In the genomic region with DNA sequence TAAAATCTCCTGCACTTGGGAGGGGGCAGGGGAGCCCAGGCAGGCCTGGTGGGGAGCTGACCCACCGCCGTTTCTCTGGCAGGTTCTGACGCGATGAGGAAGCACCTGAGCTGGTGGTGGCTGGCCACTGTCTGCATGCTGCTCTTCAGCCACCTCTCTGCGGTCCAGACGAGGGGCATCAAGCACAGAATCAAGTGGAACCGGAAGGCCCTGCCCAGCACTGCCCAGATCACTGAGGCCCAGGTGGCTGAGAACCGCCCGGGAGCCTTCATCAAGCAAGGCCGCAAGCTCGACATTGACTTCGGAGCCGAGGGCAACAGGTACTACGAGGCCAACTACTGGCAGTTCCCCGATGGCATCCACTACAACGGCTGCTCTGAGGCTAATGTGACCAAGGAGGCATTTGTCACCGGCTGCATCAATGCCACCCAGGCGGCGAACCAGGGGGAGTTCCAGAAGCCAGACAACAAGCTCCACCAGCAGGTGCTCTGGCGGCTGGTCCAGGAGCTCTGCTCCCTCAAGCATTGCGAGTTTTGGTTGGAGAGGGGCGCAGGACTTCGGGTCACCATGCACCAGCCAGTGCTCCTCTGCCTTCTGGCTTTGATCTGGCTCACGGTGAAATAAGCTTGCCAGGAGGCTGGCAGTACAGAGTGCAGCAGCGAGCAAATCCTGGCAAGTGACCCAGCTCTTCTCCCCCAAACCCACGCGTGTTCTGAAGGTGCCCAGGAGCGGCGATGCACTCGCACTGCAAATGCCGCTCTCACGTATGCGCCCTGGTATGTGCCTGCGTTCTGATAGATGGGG, we compare ENCODE assay signal across 17 cellular contexts. TPM values are rescaled to one million over a fixed set of nuclear protein-coding genes. Genes with fewer than 3 reads are reported as not detected.
DNase-seq lines count a peak whose midpoint lies in the region; ATAC-seq, FAIRE-seq and TF ChIP-seq lines count a peak whose summit lies in the region.
"Had no signal": no experiment of that assay in that cellular context is flagged by ENCODE, and none has a peak within 500 bp of the region (broad histone marks: within the 10 kb centered on the region; RNA-seq: fewer than 3 reads in every experiment).

No MANE protein-coding gene starts in this region.

- H4K8ac ChIP-seq in H1 (ENCODE audit: extremely low read depth, insufficient read depth, low read length) = no peak overlapping the region
- peak overlapping the region; percentile 72 for H4K8ac ChIP-seq in neuronal stem cell (ENCODE audit: low read depth, low read length)

- TF ChIP-seq CTCF in GM23338 (conservative IDR thresholded peaks at IDR 0.05; ENCODE audit: low read depth in 2 of 2) (no peak), H1 (IDR thresholded peaks at IDR 0.05; ENCODE audit: control extremely low read depth in 1 of 3, insufficient read depth in 1 of 3, low read depth in 1 of 3, low read length in 3 of 3) (no peak)

- H2BK12ac ChIP-seq in H1 (ENCODE audit: low read depth, low read length) = no peak overlapping the region
- H2BK12ac ChIP-seq in neuronal stem cell (ENCODE audit: low read length) = no peak overlapping the region

- H3K14ac ChIP-seq in H1 (ENCODE audit: insufficient read length) = no peak overlapping the region
- peak overlapping the region; percentile 56 for H3K14ac ChIP-seq in neuronal stem cell (ENCODE audit: low read length)

- H3K27me3 Mint-ChIP-seq in GM23338 (ENCODE audit: insufficient read depth, low read depth, poor library complexity) = no peaks in the 10 kb centered on the region
- H3K27me3 Mint-ChIP-seq: CD4-positive, CD25-positive, alpha-beta regulatory T cell; CD8-positive, alpha-beta memory T cell; IgD-negative memory B cell had no signal

- POLR2A ChIA-PET in H1 (lab: Charles Lee; ENCODE audit: partially characterized antibody) = interaction anchor here (0.9 to 1.3 kb wide), 2 partner anchors 11 to 116 kb away, joined by 3 to 4 read pairs; no protein-coding TSS in a partner anchor

- ATAC-seq in GM23338 (no peak), HG03139 (IDR thresholded peaks at IDR 0.05; ENCODE audit: unreplicated experiment) (no peak)

- peaks cover 29% of the 10 kb centered on the region for H3K4me1 Mint-ChIP-seq in GM23338

- H3F3A ChIP-seq in GM23338 (replicated peaks; ENCODE audit: low read depth) = no peaks in the 10 kb centered on the region

- H3K18ac ChIP-seq in H1 (ENCODE audit: extremely low read depth, low read length) (no peak overlapping the region), neuronal stem cell (ENCODE audit: low read length) (peak overlapping the region; percentile 58)

- no peaks in the 10 kb centered on the region for H3K9me2 ChIP-seq in GM23338 (ENCODE audit: insufficient read depth)

- no peak for FAIRE-seq in H1 (lab: Jason Lieb, UNC)
- FAIRE-seq: HTR-8/SVneo had no signal

- no peak overlapping the region for H2BK15ac ChIP-seq in H1 (ENCODE audit: low read length)
- H2BK15ac ChIP-seq in neuronal stem cell (ENCODE audit: low read length) = no peak overlapping the region

- H3K9me3 Mint-ChIP-seq in GM23338 = no peaks in the 10 kb centered on the region
- H3K9me3 Mint-ChIP-seq: CD4-positive, CD25-positive, alpha-beta regulatory T cell; CD8-positive, alpha-beta memory T cell; IgD-negative memory B cell had no signal

- no peaks in the 10 kb centered on the region for H4K20me1 ChIP-seq in GM23338 (replicated peaks; ENCODE audit: insufficient read depth)
- H4K20me1 ChIP-seq in H1 (replicated peaks in 1 of 2; ENCODE audit: control insufficient read depth in 1 of 2, insufficient read depth in 2 of 2, low read length in 2 of 2) = no peaks in the 10 kb centered on the region

- H3K23ac ChIP-seq in H1 (ENCODE audit: insufficient read length) = no peak overlapping the region
- no peak overlapping the region for H3K23ac ChIP-seq in neuronal stem cell (ENCODE audit: low read depth, low read length, poor library complexity)

- H3K79me1 ChIP-seq in H1 (ENCODE audit: low read depth, low read length) (no peaks in the 10 kb centered on the region), neuronal stem cell (ENCODE audit: low read depth, low read length) (no peaks in the 10 kb centered on the region)

- no peak for TF ChIP-seq POLR2A in H1 (IDR thresholded peaks at IDR 0.05; ENCODE audit: control extremely low read depth in 1 of 2, low read depth in 2 of 2, low read length in 2 of 2)

- no peak overlapping the region for H3K27ac ChIP-seq in GM23338 (ENCODE audit: low read depth)
- H3K27ac ChIP-seq in H1 (ENCODE audit: low read depth, low read length) = no peak overlapping the region
- no peak overlapping the region for H3K27ac ChIP-seq in neuronal stem cell (replicated peaks; ENCODE audit: low read length)

- no peak overlapping the region for H4K5ac ChIP-seq in H1 (ENCODE audit: insufficient read length, low read depth, low read length)

- H3K4me1 ChIP-seq in GM23338 (ENCODE audit: insufficient read depth) (peaks cover 24% of the 10 kb centered on the region), H1 (replicated peaks in 1 of 4; ENCODE audit: control insufficient read depth in 3 of 4, insufficient read depth in 4 of 4, low read length in 3 of 4) (peaks cover 3 to 11% (median 7%) of the 10 kb centered on the region in 4 experiments), neuronal stem cell (ENCODE audit: control insufficient read depth in 2 of 2, insufficient read depth in 1 of 2, low read depth in 1 of 2, low read length in 2 of 2) (peaks cover 7% of the 10 kb centered on the region in 2 donors)
- H3K4me1 ChIP-seq: BE2C had no signal

- H3K36me3 Mint-ChIP-seq in GM23338 (ENCODE audit: low read depth) = no peaks in the 10 kb centered on the region
- H3K36me3 Mint-ChIP-seq: CD4-positive, CD25-positive, alpha-beta regulatory T cell; CD8-positive, alpha-beta memory T cell; IgD-negative memory B cell had no signal

- H3K4me3 ChIP-seq in GM23338 = no peak overlapping the region
- H3K4me3 ChIP-seq in H1 (ENCODE audit: extremely low read depth in 1 of 4, insufficient read depth in 2 of 4, low read depth in 3 of 4, low read length in 4 of 4) = no peak overlapping the region
- H3K4me3 ChIP-seq in neuronal stem cell (ENCODE audit: low read length in 2 of 2) = no peak overlapping the region
- H3K4me3 ChIP-seq: HAP-1 had no signal

- H3K23me2 ChIP-seq in H1 (ENCODE audit: low read depth, low read length) = no peaks in the 10 kb centered on the region

- peak; percentile 22 for DNase-seq in Ammon's horn (ENCODE audit: low spot score)
- DNase-seq in GM23338 (ENCODE audit: low spot score) = no peak
- no peak for DNase-seq in H1 (ENCODE audit: low read depth in 1 of 2, low spot score in 2 of 2)
- no peak for DNase-seq in neuronal stem cell (ENCODE audit: low spot score)
- DNase-seq in activated T-cell treated with anti-CD3 and anti-CD28 coated beads, Interleukin-2, amount 50 U/mL, for 1 hour = no peak
- DNase-seq: BE2C; CD4-positive, CD25-positive, alpha-beta regulatory T cell; CD8-positive, alpha-beta memory T cell; COR-L47; DMS 273 treated with DMSO at 0.1 percent for 48 hours; DMS53; GDM1; KBM-7 had no signal

- H2AFZ ChIP-seq in GM23338 (0 out of 2 replicates have a peak overlapping the region, but pooled peaks have one; percentile 23), H1 (ENCODE audit: low read length) (peak overlapping the region; percentile 72; the same call in 1 of the 2 replicates), neuronal stem cell (ENCODE audit: low read length) (no peak overlapping the region)

- H2BK120ac ChIP-seq in H1 (replicated peaks; ENCODE audit: low read depth, low read length) (no peak overlapping the region), neuronal stem cell (ENCODE audit: low read depth, low read length) (no peak overlapping the region)

- no peak overlapping the region for H4K91ac ChIP-seq in H1 (replicated peaks; ENCODE audit: insufficient read length, low read length)
- peak overlapping the region; percentile 85 for H4K91ac ChIP-seq in neuronal stem cell (ENCODE audit: low read depth, low read length, poor library complexity)

- 92% methylated on average over 34 of the region's 34 CpGs; no CpG with 5 or more reads in 1 of the 2 experiments for WGBS in H1 (ENCODE audit: extremely low coverage in 1 of 2, insufficient coverage in 1 of 2, insufficient read length in 1 of 2, insufficient replicate concordance in 2 of 2, low coverage in 1 of 2, low lambda C conversion rate in 2 of 2, missing lambda C conversion rate in 1 of 2), 2 experiments
- no CpG with 5 or more reads among the region's 34 CpGs for WGBS in neuronal stem cell (ENCODE audit: extremely low coverage in 2 of 2, insufficient read length in 2 of 2, insufficient replicate concordance in 1 of 2), 2 donors

- H3K4ac ChIP-seq in H1 (replicated peaks; ENCODE audit: insufficient read length, low read depth, low read length) (no peak overlapping the region), neuronal stem cell (ENCODE audit: low read length) (no peak overlapping the region)

- H3K9me3 ChIP-seq in H1 (ENCODE audit: insufficient read depth in 2 of 2, low read depth in 1 of 2, low read length in 1 of 2) (no peaks in the 10 kb centered on the region), neuronal stem cell (replicated peaks in 1 of 2; ENCODE audit: control insufficient read depth in 2 of 2, insufficient read depth in 1 of 2, low read depth in 1 of 2, low read length in 2 of 2) (no peaks in the 10 kb centered on the region)
- H3K9me3 ChIP-seq: BE2C, HAP-1 had no signal

- H2BK5ac ChIP-seq in H1 (ENCODE audit: low read depth, low read length) (no peak overlapping the region), neuronal stem cell (ENCODE audit: low read length) (no peak overlapping the region)

- no peak for TF ChIP-seq EP300 in H1 (IDR thresholded peaks at IDR 0.05; ENCODE audit: borderline replicate concordance in 1 of 2, low read depth in 2 of 2, low read length in 2 of 2)

- no peak overlapping the region for H3K4me3 Mint-ChIP-seq in GM23338
- H3K4me3 Mint-ChIP-seq: CD4-positive, CD25-positive, alpha-beta regulatory T cell; CD8-positive, alpha-beta memory T cell; IgD-negative memory B cell had no signal

- no peak for TF ChIP-seq RAD21 in H1 (IDR thresholded peaks at IDR 0.05 in 1 of 2, conservative IDR thresholded peaks at IDR 0.05 in 1 of 2; ENCODE audit: low read depth in 2 of 2, low read length in 2 of 2)

- CTCF ChIA-PET in H1 (lab: Charles Lee; ENCODE audit: partially characterized antibody) = interaction anchor here (0.7 to 9.6 kb wide), 11 partner anchors 9 to 499 kb away, joined by 3 to 104 read pairs (median 3); no protein-coding TSS in a partner anchor

- H3K4me2 ChIP-seq in GM23338 (no peak overlapping the region), H1 (ENCODE audit: insufficient read depth in 1 of 2, low read depth in 2 of 2, low read length in 2 of 2) (no peak overlapping the region), neuronal stem cell (ENCODE audit: insufficient read depth, low read length, poor library complexity, severe bottlenecking) (no peak overlapping the region)

- H2BK20ac ChIP-seq in H1 (ENCODE audit: low read length) = no peak overlapping the region

- H2AK5ac ChIP-seq in H1 (ENCODE audit: low read depth, low read length) = no peak overlapping the region
- no peak overlapping the region for H2AK5ac ChIP-seq in neuronal stem cell (ENCODE audit: low read depth, low read length)

- H3K36me3 ChIP-seq in GM23338 (ENCODE audit: insufficient read depth) = no peaks in the 10 kb centered on the region
- H3K36me3 ChIP-seq in H1 (ENCODE audit: control insufficient read depth in 2 of 4, insufficient read depth in 4 of 4, low read length in 3 of 4) = no peaks in the 10 kb centered on the region; a peak in 1 of 8 replicates
- no peaks in the 10 kb centered on the region for H3K36me3 ChIP-seq in neuronal stem cell (replicated peaks in 1 of 2; ENCODE audit: control insufficient read depth in 2 of 2, insufficient read depth in 2 of 2, low read length in 2 of 2)
- H3K36me3 ChIP-seq: BE2C, HAP-1 had no signal

- H3K27me3 ChIP-seq in GM23338 (ENCODE audit: insufficient read depth) (no peaks in the 10 kb centered on the region), H1 (replicated peaks in 1 of 4; ENCODE audit: control insufficient read depth in 3 of 4, extremely low read depth in 1 of 4, insufficient read depth in 3 of 4, low read length in 3 of 4) (no peaks in the 10 kb centered on the region), neuronal stem cell (ENCODE audit: control insufficient read depth in 3 of 3, insufficient read depth in 3 of 3, low read depth in 1 of 3, low read length in 3 of 3) (peaks cover 0 to 9% (median 0%) of the 10 kb centered on the region in 3 experiments)

- H3K27ac Mint-ChIP-seq in GM23338 = no peak overlapping the region
- H3K27ac Mint-ChIP-seq: CD4-positive, CD25-positive, alpha-beta regulatory T cell; CD8-positive, alpha-beta memory T cell had no signal

- H3K9ac ChIP-seq in H1 (replicated peaks in 1 of 4; ENCODE audit: extremely low read depth in 1 of 4, low read depth in 3 of 4, low read length in 3 of 4) = no peak overlapping the region
- H3K9ac ChIP-seq in neuronal stem cell (ENCODE audit: low read depth, low read length, poor library complexity) = peak overlapping the region; percentile 34

- H3K79me2 ChIP-seq in GM23338 (replicated peaks; ENCODE audit: insufficient read depth) (no peaks in the 10 kb centered on the region), H1 (ENCODE audit: control insufficient read depth in 1 of 2, insufficient read depth in 2 of 2, low read length in 2 of 2) (no peaks in the 10 kb centered on the region)

- no peak overlapping the region for H3K56ac ChIP-seq in H1 (replicated peaks; ENCODE audit: insufficient read length, low read depth, low read length)

RNA-seq across cellular contexts. Expression of a gene that starts 3.0 kb away (rescaled TPM):
- total RNA-seq in GM23338 (2014; rRNA removed; shearing (Covaris generic)) = 0.10 TPM in 1 of 2 replicates, not detected in the other
- polyA plus RNA-seq in GM23338 (2016; fragmentation: Nextera tagmentation; extraction: Ambion mirVana) (0.09 TPM in 1 of 2 replicates, not detected in the other), H1 (2011; rRNA removed) (0.03 and 0.09 TPM in 2 replicates)
- total RNA-seq in H1 (2021; fragmentation: NEBNext Ultra II Directional; extraction: Animal tissue kit (Norgen Biotek cat#: 25700)) = 0.08 and 0.11 TPM in 2 replicates
- 0.05 TPM for polyA plus RNA-seq in H1 (2011; cell fraction: cytosol; rRNA removed)
- polyA plus RNA-seq in H1 (2011; cell fraction: nucleus; rRNA removed) = 0.09 TPM
- polyA plus RNA-seq in H1 (2012, experiment 1 of 2) = 0.14 to 0.17 TPM in 2 of 4 replicates, not detected in the others
- polyA plus RNA-seq in H1 (2012, experiment 2 of 2) = not detected
- polyA plus RNA-seq in H1 (2013, experiment 1 of 2) = 0.04 TPM
- polyA plus RNA-seq in H1 (2013, experiment 2 of 2) = 0.06 TPM
- 0.05 and 0.06 TPM in 2 replicates for polyA minus RNA-seq in H1 (2011; rRNA and poly(A)+ RNA removed)
- not detected for polyA minus RNA-seq in H1 (2011; cell fraction: cytosol; rRNA and poly(A)+ RNA removed)
- not detected for polyA minus RNA-seq in H1 (2011; cell fraction: nucleus; rRNA and poly(A)+ RNA removed)
- polyA plus RNA-seq in neuronal stem cell (2013, experiment 1 of 2) = not detected
- polyA plus RNA-seq in neuronal stem cell (2013, experiment 2 of 2) = not detected
- total RNA-seq: CD4-positive, CD25-positive, alpha-beta regulatory T cell; CD8-positive, alpha-beta memory T cell had no signal

RNA-seq across cellular contexts. Expression of a gene that starts 38.4 kb away (rescaled TPM):
- total RNA-seq in GM23338 (2014; rRNA removed; shearing (Covaris generic)) = 17.9 and 18.3 TPM in 2 replicates
- polyA plus RNA-seq in GM23338 (2016; fragmentation: Nextera tagmentation; extraction: Ambion mirVana) = 10.3 and 13.0 TPM in 2 replicates
- total RNA-seq in H1 (2021; fragmentation: NEBNext Ultra II Directional; extraction: Animal tissue kit (Norgen Biotek cat#: 25700)) = 21.9 and 23.5 TPM in 2 replicates
- 18.9 and 25.8 TPM in 2 replicates for polyA plus RNA-seq in H1 (2011; rRNA removed)
- polyA plus RNA-seq in H1 (2011; cell fraction: cytosol; rRNA removed) = 31.2 TPM
- 25.0 TPM for polyA plus RNA-seq in H1 (2011; cell fraction: nucleus; rRNA removed)
- 24.7 to 33.4 TPM (median 28.0 TPM) in 4 replicates for polyA plus RNA-seq in H1 (2012, experiment 1 of 2)
- 3.5 TPM for polyA plus RNA-seq in H1 (2012, experiment 2 of 2)
- 28.4 TPM for polyA plus RNA-seq in H1 (2013, experiment 1 of 2)
- polyA plus RNA-seq in H1 (2013, experiment 2 of 2) = 38.6 TPM
- 37.5 and 68.5 TPM in 2 replicates for polyA minus RNA-seq in H1 (2011; rRNA and poly(A)+ RNA removed)
- 25.4 TPM for polyA minus RNA-seq in H1 (2011; cell fraction: cytosol; rRNA and poly(A)+ RNA removed)
- polyA minus RNA-seq in H1 (2011; cell fraction: nucleus; rRNA and poly(A)+ RNA removed) = 14.9 TPM
- polyA plus RNA-seq in neuronal stem cell (2013, experiment 1 of 2) = 7.3 TPM
- polyA plus RNA-seq in neuronal stem cell (2013, experiment 2 of 2) = 7.2 TPM
